ENCODE assay signal across 19 cellular contexts in the genomic region with DNA sequence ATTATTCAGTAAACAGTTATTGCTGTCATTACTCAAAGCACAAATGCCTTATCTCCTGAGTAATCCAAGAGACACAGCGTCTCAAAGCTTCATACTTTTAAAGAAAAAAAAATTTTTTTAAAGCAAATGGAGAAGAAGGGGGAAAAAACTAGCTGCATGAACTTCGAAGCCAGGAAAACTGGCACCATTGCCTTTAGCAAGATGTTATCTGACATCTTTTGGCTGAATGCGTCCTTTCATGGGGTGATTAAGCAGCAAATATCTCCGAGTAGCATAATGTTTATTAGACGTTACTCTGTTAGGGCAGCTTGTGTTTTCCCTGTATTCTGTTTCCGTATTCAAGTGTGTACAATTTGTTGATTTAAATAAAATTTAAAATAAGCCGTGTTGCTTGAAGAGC.
DNase-seq lines count a peak whose midpoint lies in the region; TF ChIP-seq lines count a peak whose summit lies in the region.
"Had no signal": no experiment of that assay in that cellular context is flagged by ENCODE, and none has a peak within 500 bp of the region (broad histone marks: within the 10 kb centered on the region; RNA-seq: fewer than 3 reads in every experiment).

No MANE protein-coding gene starts in this region.

- H3K27me3 Mint-ChIP-seq in HFFc6 (ENCODE audit: insufficient read depth): no peaks in the 10 kb centered on the region

- no peak overlapping the region for H3K14ac ChIP-seq in mesenchymal stem cell (ENCODE audit: low read length in 2 of 2)

- H3K79me1 ChIP-seq in mesenchymal stem cell (replicated peaks; ENCODE audit: low read length, poor library complexity, severe bottlenecking): no peaks in the 10 kb centered on the region

- H3K18ac ChIP-seq in mesenchymal stem cell (ENCODE audit: low read depth in 1 of 2, low read length in 2 of 2): no peak overlapping the region

- no peak overlapping the region for H2BK5ac ChIP-seq in mesenchymal stem cell (ENCODE audit: low read depth, low read length, poor library complexity, severe bottlenecking)

- H3K27ac ChIP-seq in mesenchymal stem cell (ENCODE audit: low read length, poor library complexity, severe bottlenecking): no peak overlapping the region
- H3K27ac ChIP-seq: 22Rv1 had no signal

- H3K4me3 ChIP-seq in adipocyte (ENCODE audit: low read length): peak overlapping the region; percentile 39
- peak overlapping the region in 1 of 2 experiments; percentile 1 for H3K4me3 ChIP-seq in mesenchymal stem cell (ENCODE audit: insufficient read depth in 1 of 2, low read depth in 1 of 2, low read length in 2 of 2)
- H3K4me3 ChIP-seq: MG63 had no signal

- TF ChIP-seq CTCF in HFFc6 (IDR thresholded peaks at IDR 0.05) (no peak), GM10266 (IDR thresholded peaks at IDR 0.05; ENCODE audit: control insufficient read depth, insufficient read depth, low read depth, missing control alignments) (no peak)

- no peak overlapping the region for H4K91ac ChIP-seq in mesenchymal stem cell (ENCODE audit: low read length)

- no peaks in the 10 kb centered on the region for H3K27me3 ChIP-seq in adipocyte (replicated peaks; ENCODE audit: control insufficient read depth, insufficient read depth, low read length)
- H3K27me3 ChIP-seq in mesenchymal stem cell (ENCODE audit: control insufficient read depth in 1 of 2, insufficient read depth in 1 of 2, low read length in 2 of 2): no peaks in the 10 kb centered on the region
- H3K27me3 ChIP-seq: MG63 had no signal

- no peaks in the 10 kb centered on the region for H3K36me3 Mint-ChIP-seq in HFFc6 (ENCODE audit: low read depth)
- H3K36me3 Mint-ChIP-seq: CD8-positive, alpha-beta T cell had no signal

- WGBS in mesenchymal stem cell: 66% methylated on average over 6 of the region's 7 CpGs

- no peak overlapping the region for H3K23ac ChIP-seq in mesenchymal stem cell (ENCODE audit: low read length in 2 of 2)

- H3K9ac ChIP-seq in adipocyte (ENCODE audit: low read length) (peak overlapping the region; percentile 59), mesenchymal stem cell (ENCODE audit: low read length) (peak overlapping the region; percentile 69)

- no peak overlapping the region for H2BK12ac ChIP-seq in mesenchymal stem cell (ENCODE audit: low read length in 2 of 2)

- no peak overlapping the region for H2BK15ac ChIP-seq in mesenchymal stem cell (ENCODE audit: low read depth, poor library complexity, severe bottlenecking)

- H3K4me2 ChIP-seq in mesenchymal stem cell (ENCODE audit: low read length, poor library complexity, severe bottlenecking): no peak overlapping the region

- H3K4me1 ChIP-seq in adipocyte (ENCODE audit: control insufficient read depth, insufficient read depth, low read length) (peaks cover 22% of the 10 kb centered on the region), mesenchymal stem cell (ENCODE audit: control insufficient read depth, insufficient read depth, low read depth, low read length) (no peaks in the 10 kb centered on the region)

- H3K4me1 Mint-ChIP-seq in HFFc6 (ENCODE audit: low read depth): no peaks in the 10 kb centered on the region

- H3K9me3 ChIP-seq in adipocyte (ENCODE audit: control insufficient read depth, low read length) (no peaks in the 10 kb centered on the region), mesenchymal stem cell (ENCODE audit: control insufficient read depth, low read length) (no peaks in the 10 kb centered on the region)
- H3K9me3 ChIP-seq: MG63 had no signal

- peaks cover 21% of the 10 kb centered on the region for H3K9me3 Mint-ChIP-seq in HFFc6
- H3K9me3 Mint-ChIP-seq: CD8-positive, alpha-beta T cell had no signal

- H2AFZ ChIP-seq in mesenchymal stem cell (ENCODE audit: low read depth, low read length): no peak overlapping the region

- H3K36me3 ChIP-seq in adipocyte (ENCODE audit: control insufficient read depth, insufficient read depth, low read length, severe bottlenecking) (no peaks in the 10 kb centered on the region), mesenchymal stem cell (ENCODE audit: control insufficient read depth in 1 of 2, insufficient read depth in 2 of 2, low read depth in 1 of 2, low read length in 2 of 2) (no peaks in the 10 kb centered on the region)
- H3K36me3 ChIP-seq: MG63 had no signal

- H3K4me3 Mint-ChIP-seq in HFFc6: no peak overlapping the region
- H3K4me3 Mint-ChIP-seq: CD8-positive, alpha-beta T cell had no signal

- H2AK5ac ChIP-seq in mesenchymal stem cell (ENCODE audit: low read length, severe bottlenecking): no peak overlapping the region

- no peak overlapping the region for H3K4ac ChIP-seq in mesenchymal stem cell (ENCODE audit: low read depth in 1 of 2, low read length in 2 of 2)

- DNase-seq in NCI-H1694 treated with DMSO at 0.1 percent for 48 hours (lab: John Stamatoyannopoulos, UW): peak; percentile 26
- DNase-seq in NCI-H1694 (lab: John Stamatoyannopoulos, UW): no peak
- no peak for DNase-seq in adipocyte (ENCODE audit: low read depth)
- no peak for DNase-seq in mesenchymal stem cell
- no peak for DNase-seq in activated T-cell treated with anti-CD3 and anti-CD28 coated beads, Interleukin-2, amount 50 U/mL, for 1 hour
- DNase-seq in HFFc6: no peak
- no peak for DNase-seq in GM10266 (ENCODE audit: extremely low spot score)
- DNase-seq in AG08396 (ENCODE audit: low spot score): no peak
- DNase-seq: CD8-positive, alpha-beta T cell; DND-41; GDM1; GOT3; KBM-7; MG63; NCI-H1092; NCI-H69; NK-92 treated with Interleukin-12 subunit alpha and Interleukin-12 subunit beta, amount 100 ng/mL, for 24 hours; RPMI8226 had no signal

- no peak overlapping the region for H3K27ac Mint-ChIP-seq in HFFc6
- H3K27ac Mint-ChIP-seq: CD8-positive, alpha-beta T cell had no signal

- H4K8ac ChIP-seq in mesenchymal stem cell (ENCODE audit: low read length): no peak overlapping the region

- H2BK120ac ChIP-seq in mesenchymal stem cell (ENCODE audit: low read depth, low read length): no peak overlapping the region
